Comparison of ENCODE assay signal across 8 cellular contexts in genomic region chr14:64387232-64387737, GRCh38. TPM values are rescaled to one million over a fixed set of nuclear protein-coding genes. Genes with fewer than 3 reads are reported as not detected.
DNase-seq lines count a peak whose midpoint lies in the region; ATAC-seq and TF ChIP-seq lines count a peak whose summit lies in the region.

No MANE protein-coding gene starts in this region.

- peak overlapping the region; percentile 99 for H3K27ac Mint-ChIP-seq in activated T-cell treated with anti-CD3 and anti-CD28 coated beads, Interleukin-2, amount 50 U/mL, for 24 hours
- peak overlapping the region; percentile 64 for H3K27ac Mint-ChIP-seq in endothelial cell (ENCODE audit: unreplicated experiment)

- H3K4me1 Mint-ChIP-seq in activated T-cell treated with anti-CD3 and anti-CD28 coated beads, Interleukin-2, amount 50 U/mL, for 24 hours (ENCODE audit: low read depth), result peaks cover 33% of the 10 kb centered on the region
- H3K4me1 Mint-ChIP-seq in endothelial cell (ENCODE audit: unreplicated experiment), result peaks cover 8% of the 10 kb centered on the region

- H3K27me3 ChIP-seq in SJCRH30 (no peaks in the 10 kb centered on the region), muscle layer of duodenum (ENCODE audit: low read depth, low read length) (no peaks in the 10 kb centered on the region)

- no peaks in the 10 kb centered on the region for H3K4me1 ChIP-seq in SJCRH30
- peaks cover 0 to 19% of the 10 kb centered on the region in 2 donors for H3K4me1 ChIP-seq in muscle layer of duodenum (ENCODE audit: control insufficient read depth in 1 of 2, insufficient read depth in 2 of 2, low read length in 2 of 2)

- no peak for TF ChIP-seq CTCF in endothelial cell (IDR thresholded peaks at IDR 0.05; ENCODE audit: unreplicated experiment)

- ATAC-seq in HG03354 (IDR thresholded peaks at IDR 0.05; ENCODE audit: poor library complexity, severe bottlenecking, unreplicated experiment), result peak; percentile 1

- no peaks in the 10 kb centered on the region for H3K9me3 Mint-ChIP-seq in activated T-cell treated with anti-CD3 and anti-CD28 coated beads, Interleukin-2, amount 50 U/mL, for 24 hours
- H3K9me3 Mint-ChIP-seq in endothelial cell (ENCODE audit: unreplicated experiment), result no peaks in the 10 kb centered on the region

- H3K27ac ChIP-seq in SJCRH30 (peak overlapping the region; percentile 89), muscle layer of duodenum (ENCODE audit: low read length) (peak overlapping the region; percentile 45)

- H3K4me3 Mint-ChIP-seq in activated T-cell treated with anti-CD3 and anti-CD28 coated beads, Interleukin-2, amount 50 U/mL, for 24 hours, result peak overlapping the region; percentile 100
- peak overlapping the region; percentile 97 for H3K4me3 Mint-ChIP-seq in endothelial cell (ENCODE audit: unreplicated experiment)

- H3K36me3 ChIP-seq in SJCRH30 (peaks cover 23% of the 10 kb centered on the region), muscle layer of duodenum (ENCODE audit: control insufficient read depth in 1 of 2, insufficient read depth in 2 of 2, low read length in 2 of 2) (peaks cover 0 to 6% of the 10 kb centered on the region in 2 donors)

- DNase-seq in activated T-cell treated with anti-CD3 and anti-CD28 coated beads, Interleukin-2, amount 50 U/mL, for 24 hours, result no peak
- no peak for DNase-seq in activated T-cell treated with anti-CD3 and anti-CD28 coated beads, Interleukin-2, amount 50 U/mL, for 1 hour
- DNase-seq in SJCRH30 (peak; percentile 61 to 69), endothelial cell (ENCODE audit: low spot score) (peak; percentile 20), NCI-H1694 (lab: John Stamatoyannopoulos, UW) (no peak), GDM1 (lab: John Stamatoyannopoulos, UW) (no peak)

- peaks cover 50% of the 10 kb centered on the region for H3K36me3 Mint-ChIP-seq in activated T-cell treated with anti-CD3 and anti-CD28 coated beads, Interleukin-2, amount 50 U/mL, for 24 hours (ENCODE audit: low read depth)
- no peaks in the 10 kb centered on the region for H3K36me3 Mint-ChIP-seq in endothelial cell (ENCODE audit: low read depth, unreplicated experiment)

- H3K4me3 ChIP-seq in SJCRH30 (peak overlapping the region; percentile 72), muscle layer of duodenum (ENCODE audit: low read depth in 1 of 2, low read length in 2 of 2) (peak overlapping the region; percentile 87 to 94)

- no peaks in the 10 kb centered on the region for H3K27me3 Mint-ChIP-seq in activated T-cell treated with anti-CD3 and anti-CD28 coated beads, Interleukin-2, amount 50 U/mL, for 24 hours
- peaks cover 4% of the 10 kb centered on the region for H3K27me3 Mint-ChIP-seq in endothelial cell (ENCODE audit: unreplicated experiment)

- H3K9me3 ChIP-seq in SJCRH30 (replicated peaks) (no peaks in the 10 kb centered on the region), muscle layer of duodenum (ENCODE audit: control insufficient read depth in 1 of 2, low read length in 2 of 2) (no peaks in the 10 kb centered on the region)

RNA-seq across cellular contexts. Expression of gene MTHFD1, which starts 0.9 kb away (rescaled TPM):
- 104 and 109 TPM in 2 replicates for total RNA-seq in SJCRH30 (2014; rRNA removed; shearing (Covaris generic))
- 43.7 TPM for total RNA-seq in endothelial cell (ENCODE audit: unreplicated experiment)

Comparison
In these comparisons a context has a peak if more than half of its experiments do, and no peak if none do; other contexts are left out.
1. DNase-seq: peak in SJCRH30 (2 of 2) and endothelial cell (single experiment); none in activated T-cell treated with anti-CD3 and anti-CD28 coated beads, Interleukin-2, amount 50 U/mL, for 24 hours (single experiment), activated T-cell treated with anti-CD3 and anti-CD28 coated beads, Interleukin-2, amount 50 U/mL, for 1 hour (single experiment), NCI-H1694 (single experiment) and GDM1 (single experiment).